Comparison of ENCODE assay signal across 39 cellular contexts in genomic region chr12:68765696-68766095, GRCh38.
"Had no signal": no experiment of that assay in that cellular context is flagged by ENCODE, and none has a peak within 500 bp of the region (broad histone marks: within the 10 kb centered on the region; RNA-seq: fewer than 3 reads in every experiment).

No MANE protein-coding gene starts in this region.

- H3K27me3 ChIP-seq: adrenal gland, ascending aorta, body of pancreas, brain microvascular endothelial cell, breast epithelium, cardiac muscle cell had no signal

- H3K4me1 Mint-ChIP-seq: activated naive CD4-positive, alpha-beta T cell treated with anti-CD3 and anti-CD28 coated beads, Interleukin-2, amount 10 ng/mL, durations not matched to agents 7 days and 5 days; activated naive CD8-positive, alpha-beta T cell treated with anti-CD3 and anti-CD28 coated beads for 36 hours; activated naive CD8-positive, alpha-beta T cell treated with anti-CD3 and anti-CD28 coated beads, Interleukin-2, amount 10 ng/mL, durations not matched to agents 7 days and 5 days; activated naive CD8-positive, alpha-beta T cell treated with anti-CD3 and anti-CD28 coated beads, Interleukin-2, amount 50 U/mL, for 24 hours; activated T-helper 17 cell treated with anti-CD3 and anti-CD28 coated beads, Interleukin-2, amount 50 U/mL, for 72 hours; brain; central memory CD8-positive, alpha-beta T cell had no signal

- H3K27me3 Mint-ChIP-seq: activated naive CD4-positive, alpha-beta T cell treated with anti-CD3 and anti-CD28 coated beads, Interleukin-2, amount 10 ng/mL, durations not matched to agents 7 days and 5 days; activated naive CD4-positive, alpha-beta T cell treated with anti-CD3 and anti-CD28 coated beads, Interleukin-2, amount 50 U/mL, for 24 hours; activated naive CD8-positive, alpha-beta T cell; activated naive CD8-positive, alpha-beta T cell treated with anti-CD3 and anti-CD28 coated beads for 36 hours; activated naive CD8-positive, alpha-beta T cell treated with anti-CD3 and anti-CD28 coated beads, Interleukin-2, amount 10 ng/mL, durations not matched to agents 7 days and 5 days; activated naive CD8-positive, alpha-beta T cell treated with anti-CD3 and anti-CD28 coated beads, Interleukin-2, amount 50 U/mL, for 24 hours; activated T-helper 17 cell treated with anti-CD3 and anti-CD28 coated beads, Interleukin-2, amount 50 U/mL, for 72 hours; brain; central memory CD8-positive, alpha-beta T cell had no signal

- H3K36me3 ChIP-seq: breast epithelium had no signal

- H3K36me3 Mint-ChIP-seq: activated naive CD4-positive, alpha-beta T cell treated with anti-CD3 and anti-CD28 coated beads, Interleukin-2, amount 50 U/mL, for 72 hours had no signal

- H3K27ac ChIP-seq: adrenal gland, ascending aorta, body of pancreas, brain microvascular endothelial cell, breast epithelium, cardiac muscle cell had no signal

- ATAC-seq: activated naive CD4-positive, alpha-beta T cell treated with anti-CD3 and anti-CD28 coated beads, Interleukin-2, amount 50 U/mL, for 72 hours; activated naive CD8-positive, alpha-beta T cell treated with anti-CD3 and anti-CD28 coated beads, Interleukin-2, amount 50 U/mL, for 24 hours; activated T-cell treated with anti-CD3 and anti-CD28 coated beads, Interleukin-2, amount 50 U/mL, for 4 hours; activated T-cell treated with anti-CD3 and anti-CD28 coated beads, Interleukin-2, amount 50 U/mL, for 72 hours; activated T-helper 17 cell treated with anti-CD3 and anti-CD28 coated beads, Interleukin-2, amount 50 U/mL, for 72 hours; body of pancreas had no signal

- H3K9me3 Mint-ChIP-seq: activated naive CD4-positive, alpha-beta T cell treated with anti-CD3 and anti-CD28 coated beads for 36 hours; activated naive CD4-positive, alpha-beta T cell treated with anti-CD3 and anti-CD28 coated beads, Interleukin-2, amount 10 ng/mL, durations not matched to agents 7 days and 5 days; activated naive CD4-positive, alpha-beta T cell treated with anti-CD3 and anti-CD28 coated beads, Interleukin-2, amount 50 U/mL, for 24 hours; activated naive CD8-positive, alpha-beta T cell treated with anti-CD3 and anti-CD28 coated beads for 36 hours; activated naive CD8-positive, alpha-beta T cell treated with anti-CD3 and anti-CD28 coated beads, Interleukin-2, amount 10 ng/mL, durations not matched to agents 7 days and 5 days; activated naive CD8-positive, alpha-beta T cell treated with anti-CD3 and anti-CD28 coated beads, Interleukin-2, amount 50 U/mL, for 24 hours; activated T-cell treated with anti-CD3 and anti-CD28 coated beads, Interleukin-2, amount 50 U/mL, for 4 hours; activated T-cell treated with anti-CD3 and anti-CD28 coated beads, Interleukin-2, amount 50 U/mL, for 72 hours; activated T-helper 1 cell treated with anti-CD3 and anti-CD28 coated beads, Interleukin-12 subunit alpha, Interleukin-12 subunit beta, Interleukin-2, Interleukin-4 antibody, amounts not matched to agents 30 ng/mL and 10 ng/mL and 1 ng/mL, durations not matched to agents 14 hours and 24 hours and 36 hours; activated T-helper 17 cell treated with anti-CD3 and anti-CD28 coated beads, Interleukin-2, amount 50 U/mL, for 72 hours; activated T-helper 2 cell treated with anti-CD3 and anti-CD28 coated beads, Interferon-gamma antibody, Interleukin-2, Interleukin-4, amounts not matched to agents 10 μg/mL and 5 μg/mL and 100 μg/mL, durations not matched to agents 14 hours and 24 hours and 36 hours; brain; central memory CD8-positive, alpha-beta T cell had no signal

- H3K27ac Mint-ChIP-seq: activated naive CD4-positive, alpha-beta T cell treated with anti-CD3 and anti-CD28 coated beads for 36 hours; activated naive CD4-positive, alpha-beta T cell treated with anti-CD3 and anti-CD28 coated beads, Interleukin-2, amount 10 ng/mL, durations not matched to agents 7 days and 5 days; activated naive CD4-positive, alpha-beta T cell treated with anti-CD3 and anti-CD28 coated beads, Interleukin-2, amount 50 U/mL, for 24 hours; activated naive CD4-positive, alpha-beta T cell treated with anti-CD3 and anti-CD28 coated beads, Interleukin-2, amount 50 U/mL, for 72 hours; activated naive CD8-positive, alpha-beta T cell; activated naive CD8-positive, alpha-beta T cell treated with anti-CD3 and anti-CD28 coated beads for 36 hours; activated naive CD8-positive, alpha-beta T cell treated with anti-CD3 and anti-CD28 coated beads, Interleukin-2, amount 10 ng/mL, durations not matched to agents 7 days and 5 days; activated naive CD8-positive, alpha-beta T cell treated with anti-CD3 and anti-CD28 coated beads, Interleukin-2, amount 50 U/mL, for 24 hours; activated T-cell treated with anti-CD3 and anti-CD28 coated beads, Interleukin-2, amount 50 U/mL, for 72 hours; activated T-helper 1 cell treated with anti-CD3 and anti-CD28 coated beads, Interleukin-12 subunit alpha, Interleukin-12 subunit beta, Interleukin-2, Interleukin-4 antibody, amounts not matched to agents 30 ng/mL and 10 ng/mL and 1 ng/mL, durations not matched to agents 14 hours and 24 hours and 36 hours; activated T-helper 17 cell treated with anti-CD3 and anti-CD28 coated beads, Interleukin-2, amount 50 U/mL, for 72 hours; activated T-helper 2 cell treated with anti-CD3 and anti-CD28 coated beads, Interferon-gamma antibody, Interleukin-2, Interleukin-4, amounts not matched to agents 10 μg/mL and 5 μg/mL and 100 μg/mL, durations not matched to agents 14 hours and 24 hours and 36 hours; brain had no signal

- H3K4me3 Mint-ChIP-seq: activated naive CD4-positive, alpha-beta T cell treated with anti-CD3 and anti-CD28 coated beads for 36 hours; activated naive CD4-positive, alpha-beta T cell treated with anti-CD3 and anti-CD28 coated beads, Interleukin-2, amount 10 ng/mL, durations not matched to agents 7 days and 5 days; activated naive CD4-positive, alpha-beta T cell treated with anti-CD3 and anti-CD28 coated beads, Interleukin-2, amount 50 U/mL, for 24 hours; activated naive CD8-positive, alpha-beta T cell; activated naive CD8-positive, alpha-beta T cell treated with anti-CD3 and anti-CD28 coated beads for 36 hours; activated naive CD8-positive, alpha-beta T cell treated with anti-CD3 and anti-CD28 coated beads, Interleukin-2, amount 10 ng/mL, durations not matched to agents 7 days and 5 days; activated naive CD8-positive, alpha-beta T cell treated with anti-CD3 and anti-CD28 coated beads, Interleukin-2, amount 50 U/mL, for 24 hours; activated T-cell treated with anti-CD3 and anti-CD28 coated beads, Interleukin-2, amount 50 U/mL, for 4 hours; activated T-cell treated with anti-CD3 and anti-CD28 coated beads, Interleukin-2, amount 50 U/mL, for 72 hours; activated T-helper 1 cell treated with anti-CD3 and anti-CD28 coated beads, Interleukin-12 subunit alpha, Interleukin-12 subunit beta, Interleukin-2, Interleukin-4 antibody, amounts not matched to agents 30 ng/mL and 10 ng/mL and 1 ng/mL, durations not matched to agents 14 hours and 24 hours and 36 hours; activated T-helper 17 cell treated with anti-CD3 and anti-CD28 coated beads, Interleukin-2, amount 50 U/mL, for 72 hours; brain; central memory CD8-positive, alpha-beta T cell had no signal

- DNase-seq: activated effector memory CD4-positive, alpha-beta T cell treated with anti-CD3 and anti-CD28 coated beads, Interleukin-2, amount 50 U/mL, for 16 hours; activated effector memory CD4-positive, alpha-beta T cell treated with Interleukin-2 at 50 U/mL for 16 hours; activated gamma-delta T cell; activated gamma-delta T cell treated with Interleukin-2 at 50 U/mL for 16 hours; activated naive CD4-positive, alpha-beta T cell; activated naive CD4-positive, alpha-beta T cell treated with anti-CD3 and anti-CD28 coated beads for 36 hours; activated naive CD4-positive, alpha-beta T cell treated with anti-CD3 and anti-CD28 coated beads, Interleukin-2, amount 10 ng/mL, durations not matched to agents 7 days and 5 days; activated naive CD4-positive, alpha-beta T cell treated with anti-CD3 and anti-CD28 coated beads, Interleukin-2, amount 50 U/mL, for 16 hours; activated naive CD4-positive, alpha-beta T cell treated with Interleukin-2 at 50 U/mL for 16 hours; activated naive CD8-positive, alpha-beta T cell treated with anti-CD3 and anti-CD28 coated beads for 36 hours; activated naive CD8-positive, alpha-beta T cell treated with anti-CD3 and anti-CD28 coated beads, Interleukin-2, amount 10 ng/mL, durations not matched to agents 7 days and 5 days; activated naive CD8-positive, alpha-beta T cell treated with anti-CD3 and anti-CD28 coated beads, Interleukin-2, amount 50 U/mL, for 24 hours; activated T-cell treated with anti-CD3 and anti-CD28 coated beads, Interleukin-2, amount 50 U/mL, for 4 hours; activated T-cell treated with anti-CD3 and anti-CD28 coated beads, Interleukin-2, amount 50 U/mL, for 48 hours; activated T-cell treated with anti-CD3 and anti-CD28 coated beads, Interleukin-2, amount 50 U/mL, for 72 hours; adrenal gland; amniotic stem cell; amygdala; anterior cingulate cortex; aorta; body of pancreas; brain microvascular endothelial cell; caudate nucleus; central memory CD4-positive, alpha-beta T cell; cerebellar nuclear complex had no signal

- H3K4me1 ChIP-seq: adrenal gland, ascending aorta, body of pancreas, breast epithelium had no signal

- H3K9me3 ChIP-seq: adrenal gland, ascending aorta, body of pancreas, breast epithelium had no signal

- FAIRE-seq: astrocyte, bronchial epithelial cell, colon had no signal

- H3K4me3 ChIP-seq: adrenal gland, ascending aorta, body of pancreas, breast epithelium, cardiac muscle cell had no signal
